Comparison of ENCODE assay signal across 8 cellular contexts in genomic region chr13:73060251-73061160, GRCh38. TPM values are rescaled to one million over a fixed set of nuclear protein-coding genes. Genes with fewer than 3 reads are reported as not detected.
A peak's percentile ranks its signal among the peaks of the same experiment; 100 is the strongest.
DNase-seq lines count a peak whose midpoint lies in the region; ATAC-seq and TF ChIP-seq lines count a peak whose summit lies in the region.

No MANE protein-coding gene starts in this region.

- H3K27ac ChIP-seq in cardiac muscle cell (no peak overlapping the region), PC-9 (peak overlapping the region; percentile 96), ectodermal cell (ENCODE audit: insufficient read depth, low read depth, low read length, poor library complexity, severe bottlenecking) (no peak overlapping the region), muscle layer of colon (ENCODE audit: low read depth, low read length) (peak overlapping the region; percentile 34)

- peak overlapping the region; percentile 92 for H3K4me2 ChIP-seq in PC-9

- peak overlapping the region; percentile 56 for H3K4me3 ChIP-seq in cardiac muscle cell
- peak overlapping the region; percentile 89 for H3K4me3 ChIP-seq in PC-9
- H3K4me3 ChIP-seq in ectodermal cell (ENCODE audit: insufficient read depth, low read depth, low read length): peak overlapping the region; percentile 58
- H3K4me3 ChIP-seq in muscle layer of colon (ENCODE audit: low read depth in 1 of 2, low read length in 2 of 2): peak overlapping the region; percentile 76 to 84

- POLR2A ChIA-PET in PC-9 (lab: Charles Lee; ENCODE audit: unreplicated experiment): interaction anchor here (0.6 to 1.2 kb wide), 7 partner anchors 43 to 647 kb away, joined by 3 to 37 read pairs (median 8); no protein-coding TSS in a partner anchor

- peaks cover 73% of the 10 kb centered on the region for H3K79me2 ChIP-seq in PC-9 (ENCODE audit: low read depth)

- H4K20me1 ChIP-seq in PC-9 (ENCODE audit: insufficient read depth): no peaks in the 10 kb centered on the region

- TSS peak; percentile 64 for BruUV-seq in PC-9 (replicated peaks; lab: Mats Ljungman, UMichigan)

- H3K27me3 ChIP-seq in cardiac muscle cell (peaks cover 56% of the 10 kb centered on the region), PC-9 (ENCODE audit: insufficient read depth, low read depth) (no peaks in the 10 kb centered on the region), ectodermal cell (ENCODE audit: control insufficient read depth, insufficient read depth, low read length, poor library complexity, severe bottlenecking) (peaks cover 72% of the 10 kb centered on the region), muscle layer of colon (ENCODE audit: control insufficient read depth in 1 of 2, insufficient read depth in 2 of 2, low read length in 2 of 2) (no peaks in the 10 kb centered on the region)

- 15 to 16% methylated on average over 25 of the region's 26 CpGs for WGBS in ectodermal cell, 2 experiments

- no peaks in the 10 kb centered on the region for H3K9me2 ChIP-seq in PC-9 (ENCODE audit: insufficient read depth)

- peak in 1 of 2 donors; percentile 75 for DNase-seq in cardiac muscle cell (ENCODE audit: low read depth in 1 of 2, low spot score in 1 of 2)
- no peak for DNase-seq in Right ventricle myocardium superior
- peak in 1 of 2 experiments; percentile 63 for DNase-seq in PC-9
- DNase-seq in NCI-H1105 (lab: John Stamatoyannopoulos, UW): no peak
- DNase-seq in SK-N-DZ (ENCODE audit: low spot score): no peak
- DNase-seq in effector CD4-positive, alpha-beta T cell: no peak

- no peaks in the 10 kb centered on the region for H3K36me3 ChIP-seq in cardiac muscle cell
- peaks cover 46% of the 10 kb centered on the region for H3K36me3 ChIP-seq in PC-9 (ENCODE audit: low read depth)
- no peaks in the 10 kb centered on the region for H3K36me3 ChIP-seq in ectodermal cell (ENCODE audit: control insufficient read depth, insufficient read depth, low read length)
- H3K36me3 ChIP-seq in muscle layer of colon (ENCODE audit: insufficient read depth, low read length): no peaks in the 10 kb centered on the region

- TF ChIP-seq CTCF in cardiac muscle cell (IDR thresholded peaks at IDR 0.05; ENCODE audit: low read depth, low read length): no peak
- TF ChIP-seq CTCF in PC-9 (conservative IDR thresholded peaks at IDR 0.05): no peak

- peak overlapping the region; percentile 41 for H3K9ac ChIP-seq in muscle layer of colon (ENCODE audit: low read length)

- H3K4me1 ChIP-seq in cardiac muscle cell (ENCODE audit: low read depth) (no peaks in the 10 kb centered on the region), PC-9 (replicated peaks; ENCODE audit: insufficient read depth) (peaks cover 68% of the 10 kb centered on the region), ectodermal cell (ENCODE audit: control insufficient read depth, insufficient read depth, low read length) (no peaks in the 10 kb centered on the region), muscle layer of colon (ENCODE audit: insufficient read depth, low read length) (peaks cover 7% of the 10 kb centered on the region)

- no peak for ATAC-seq in Right ventricle myocardium superior (ENCODE audit: poor library complexity)

- intact Hi-C loops in Right ventricle myocardium superior (cut with DNase I): no loop called here
- intact Hi-C loops in PC-9 (cut with micrococcal nuclease; ENCODE audit: unreplicated experiment): loop anchor here (1.0 to 10.0 kb wide), 5 partner anchors 36 to 642 kb away; no protein-coding TSS in a partner anchor

- no peak overlapping the region for H2AFZ ChIP-seq in PC-9

- H3K9me3 ChIP-seq in cardiac muscle cell (ENCODE audit: low read depth) (no peaks in the 10 kb centered on the region), PC-9 (ENCODE audit: insufficient read depth, low read depth) (no peaks in the 10 kb centered on the region), ectodermal cell (ENCODE audit: control insufficient read depth, low read length) (no peaks in the 10 kb centered on the region), muscle layer of colon (ENCODE audit: low read length) (no peaks in the 10 kb centered on the region)

- CTCF ChIA-PET in PC-9 (lab: Charles Lee): interaction anchor here (0.6 to 0.7 kb wide), 3 partner anchors 81 to 1192 kb away, joined by 3 to 6 read pairs (median 3); no protein-coding TSS in a partner anchor

- peaks cover 58% of the 10 kb centered on the region for H3F3A ChIP-seq in PC-9 (ENCODE audit: insufficient read depth, low read depth)

RNA-seq across cellular contexts. Expression of gene KLF5, which starts 1.7 kb away (rescaled TPM):
- 0.18 and 0.33 TPM in 2 replicates for total RNA-seq in cardiac muscle cell
- polyA plus RNA-seq in cardiac muscle cell: 0.36 and 1.1 TPM in 2 replicates
- total RNA-seq in Right ventricle myocardium superior: 0.59 TPM
- total RNA-seq in PC-9 (2021): 54.3 and 65.9 TPM in 2 replicates
- polyA plus RNA-seq in ectodermal cell (2013, experiment 1 of 4): 0.54 TPM
- polyA plus RNA-seq in ectodermal cell (2013, experiment 2 of 4): 0.98 TPM
- 0.53 TPM for polyA plus RNA-seq in ectodermal cell (2013, experiment 3 of 4)
- 0.93 TPM for polyA plus RNA-seq in ectodermal cell (2013, experiment 4 of 4)
- polyA plus RNA-seq in SK-N-DZ (2014; cell fraction: cytosol; rRNA removed): 0.60 and 0.66 TPM in 2 replicates
- 0.42 and 0.78 TPM in 2 replicates for polyA plus RNA-seq in SK-N-DZ (2014; cell fraction: nucleus; rRNA removed)

Comparison
In these comparisons a context has a peak if more than half of its experiments do, and no peak if none do; other contexts are left out.
1. H3K27ac ChIP-seq: peak in PC-9 (single experiment) and muscle layer of colon (single experiment); none in cardiac muscle cell (single experiment) and ectodermal cell (single experiment).
2. RNA of gene KLF5, which starts 1.7 kb away (total RNA-seq): 54.3 to 65.9 TPM in PC-9; 0.59 TPM in Right ventricle myocardium superior (single experiment) and 0.18 to 0.33 TPM in cardiac muscle cell; every median in the first group is over 10 times any median in the second.
3. Peak in every context shown above with its lines, with median percentiles within 50 percentile points of each other: H3K4me3 ChIP-seq.